19 cellular contexts compared by ENCODE assay signal in the genomic region with DNA sequence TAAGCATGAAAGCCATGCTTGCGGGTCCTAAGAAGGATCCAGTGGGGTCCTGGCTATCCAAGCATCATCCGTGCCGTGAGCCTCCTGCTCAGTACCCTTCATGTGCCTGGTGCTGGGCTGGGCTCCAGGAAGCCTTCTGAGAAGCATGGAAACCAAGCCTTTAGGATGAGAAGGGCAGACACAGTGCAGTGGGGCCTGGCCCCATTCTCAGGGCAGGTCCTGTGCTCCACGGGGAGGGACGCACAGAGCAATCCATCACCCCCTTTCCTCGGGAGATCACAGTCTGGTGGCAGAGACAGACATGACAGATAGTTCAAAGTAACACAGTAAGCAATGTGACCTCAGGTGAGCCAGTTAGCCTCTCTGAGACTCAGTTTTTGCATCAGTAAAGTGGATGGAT.
DNase-seq lines count a peak whose midpoint lies in the region; ATAC-seq and TF ChIP-seq lines count a peak whose summit lies in the region.
"Had no signal": no experiment of that assay in that cellular context is flagged by ENCODE, and none has a peak within 500 bp of the region (broad histone marks: within the 10 kb centered on the region; RNA-seq: fewer than 3 reads in every experiment).

No MANE protein-coding gene starts in this region.

- H3K79me2 ChIP-seq in GM23338 (replicated peaks; ENCODE audit: insufficient read depth) (no peaks in the 10 kb centered on the region), OCI-LY7 (ENCODE audit: insufficient read depth, low read depth, low read length) (no peaks in the 10 kb centered on the region), neural progenitor cell (ENCODE audit: low read depth) (no peaks in the 10 kb centered on the region)

- CTCF ChIA-PET in OCI-LY7 (lab: Charles Lee; ENCODE audit: unreplicated experiment), result no interaction called here

- H3K36me3 ChIP-seq in GM23338 (ENCODE audit: insufficient read depth), result no peaks in the 10 kb centered on the region
- H3K36me3 ChIP-seq in OCI-LY7 (ENCODE audit: insufficient read depth, low read length), result 0 out of 2 replicates have a peak, but pooled peaks cover 15% of the 10 kb centered on the region
- H3K36me3 ChIP-seq in neural progenitor cell, result no peaks in the 10 kb centered on the region

- ATAC-seq in GM23338, result no peak
- ATAC-seq: activated T-cell treated with anti-CD3 and anti-CD28 coated beads, Interleukin-2, amount 50 U/mL, for 4 hours; stimulated activated naive B cell treated with anti-CD40 and anti-IgM and Interleukin-4, amounts not matched to agents 10 μg/mL and 1 μg/mL and 100 μg/mL, for 72 hours had no signal

- no peaks in the 10 kb centered on the region for H3K27me3 ChIP-seq in GM23338 (ENCODE audit: insufficient read depth)
- H3K27me3 ChIP-seq in neural progenitor cell, result no peaks in the 10 kb centered on the region
- H3K27me3 ChIP-seq: upper lobe of left lung had no signal

- H3K9me3 Mint-ChIP-seq in GM23338 (no peaks in the 10 kb centered on the region), endothelial cell (ENCODE audit: unreplicated experiment) (no peaks in the 10 kb centered on the region), neural progenitor cell (no peaks in the 10 kb centered on the region)
- H3K9me3 Mint-ChIP-seq: activated CD4-positive, alpha-beta memory T cell treated with anti-CD3 and anti-CD28 coated beads, Interleukin-2, amount 10 ng/mL, durations not matched to agents 7 days and 5 days; activated T-cell treated with anti-CD3 and anti-CD28 coated beads, Interleukin-2, amount 50 U/mL, for 4 hours; stimulated activated naive B cell treated with anti-CD40 and anti-IgM and Interleukin-4, amounts not matched to agents 10 μg/mL and 1 μg/mL and 100 μg/mL, for 72 hours; T-helper 1 cell treated with Interleukin-12 subunit alpha and Interleukin-12 subunit beta and Interleukin-4 antibody, amounts not matched to agents 30 μg/mL and 1 μg/mL, for 36 hours had no signal

- intact Hi-C loops in OCI-LY7 (cut with micrococcal nuclease; ENCODE audit: unreplicated experiment) (no loop called here), posterior vena cava (cut with DNase I) (no loop called here)

- no TSS peak for BruUV-seq in OCI-LY7 (replicated peaks; lab: Mats Ljungman, UMichigan)

- H3K4me1 Mint-ChIP-seq in GM23338 (peaks cover 19% of the 10 kb centered on the region), endothelial cell (ENCODE audit: unreplicated experiment) (peaks cover 81% of the 10 kb centered on the region), neural progenitor cell (peaks cover 74% of the 10 kb centered on the region)
- H3K4me1 Mint-ChIP-seq: activated CD4-positive, alpha-beta memory T cell treated with anti-CD3 and anti-CD28 coated beads, Interleukin-2, amount 10 ng/mL, durations not matched to agents 7 days and 5 days had no signal

- H3K27ac Mint-ChIP-seq in GM23338, result peak overlapping the region; percentile 91
- H3K27ac Mint-ChIP-seq in endothelial cell (ENCODE audit: unreplicated experiment), result peak overlapping the region; percentile 72
- peak overlapping the region; percentile 95 for H3K27ac Mint-ChIP-seq in neural progenitor cell
- H3K27ac Mint-ChIP-seq: activated CD4-positive, alpha-beta memory T cell treated with anti-CD3 and anti-CD28 coated beads, Interleukin-2, amount 10 ng/mL, durations not matched to agents 7 days and 5 days; stimulated activated naive B cell treated with anti-CD40 and anti-IgM and Interleukin-4, amounts not matched to agents 10 μg/mL and 1 μg/mL and 100 μg/mL, for 72 hours; T-helper 1 cell treated with Interleukin-12 subunit alpha and Interleukin-12 subunit beta and Interleukin-4 antibody, amounts not matched to agents 30 μg/mL and 1 μg/mL, for 36 hours had no signal

- H3K27me3 Mint-ChIP-seq in GM23338 (ENCODE audit: insufficient read depth, low read depth, poor library complexity), result no peaks in the 10 kb centered on the region
- H3K27me3 Mint-ChIP-seq in endothelial cell (ENCODE audit: unreplicated experiment), result peaks cover 49% of the 10 kb centered on the region
- peaks cover 4% of the 10 kb centered on the region for H3K27me3 Mint-ChIP-seq in neural progenitor cell (ENCODE audit: insufficient read depth, low read depth)
- H3K27me3 Mint-ChIP-seq: activated CD4-positive, alpha-beta memory T cell treated with anti-CD3 and anti-CD28 coated beads, Interleukin-2, amount 10 ng/mL, durations not matched to agents 7 days and 5 days; stimulated activated naive B cell treated with anti-CD40 and anti-IgM and Interleukin-4, amounts not matched to agents 10 μg/mL and 1 μg/mL and 100 μg/mL, for 72 hours had no signal

- H3K4me3 Mint-ChIP-seq in GM23338 (no peak overlapping the region), endothelial cell (ENCODE audit: unreplicated experiment) (peak overlapping the region; percentile 67), neural progenitor cell (no peak overlapping the region)
- H3K4me3 Mint-ChIP-seq: activated CD4-positive, alpha-beta memory T cell treated with anti-CD3 and anti-CD28 coated beads, Interleukin-2, amount 10 ng/mL, durations not matched to agents 7 days and 5 days; activated T-cell treated with anti-CD3 and anti-CD28 coated beads, Interleukin-2, amount 50 U/mL, for 4 hours; stimulated activated naive B cell treated with anti-CD40 and anti-IgM and Interleukin-4, amounts not matched to agents 10 μg/mL and 1 μg/mL and 100 μg/mL, for 72 hours; T-helper 1 cell treated with Interleukin-12 subunit alpha and Interleukin-12 subunit beta and Interleukin-4 antibody, amounts not matched to agents 30 μg/mL and 1 μg/mL, for 36 hours had no signal

- no peak for DNase-seq in GM23338 (ENCODE audit: low spot score)
- no peak for DNase-seq in OCI-LY7 (ENCODE audit: low spot score)
- no peak for DNase-seq in endothelial cell (ENCODE audit: low spot score)
- DNase-seq in neural progenitor cell (ENCODE audit: low spot score), result no peak
- no peak for DNase-seq in posterior vena cava (ENCODE audit: low spot score)
- DNase-seq in NCI-H1436 (lab: John Stamatoyannopoulos, UW), result no peak
- no peak for DNase-seq in UCSD-AML1 (lab: John Stamatoyannopoulos, UW; ENCODE audit: unreplicated experiment)
- DNase-seq: activated CD4-positive, alpha-beta memory T cell treated with anti-CD3 and anti-CD28 coated beads, Interleukin-2, amount 10 ng/mL, durations not matched to agents 7 days and 5 days; activated T-cell treated with anti-CD3 and anti-CD28 coated beads, Interleukin-2, amount 50 U/mL, for 4 hours; AML-193; COR-L47; NCI-H1105; NCI-H524 treated with DMSO at 0.1 percent for 48 hours; SHP77; stimulated activated naive B cell treated with anti-CD40 and anti-IgM and Interleukin-4, amounts not matched to agents 10 μg/mL and 1 μg/mL and 100 μg/mL, for 72 hours; upper lobe of left lung had no signal

- TF ChIP-seq CTCF in GM23338 (conservative IDR thresholded peaks at IDR 0.05; ENCODE audit: low read depth in 2 of 2), result no peak
- no peak for TF ChIP-seq CTCF in OCI-LY7 (conservative IDR thresholded peaks at IDR 0.05; ENCODE audit: low read length)
- TF ChIP-seq CTCF in endothelial cell (IDR thresholded peaks at IDR 0.05; ENCODE audit: unreplicated experiment), result no peak
- TF ChIP-seq CTCF in neural progenitor cell (IDR thresholded peaks at IDR 0.05), result no peak

- H3K9me2 ChIP-seq in GM23338 (ENCODE audit: insufficient read depth) (no peaks in the 10 kb centered on the region), OCI-LY7 (ENCODE audit: insufficient read depth, low read length) (no peaks in the 10 kb centered on the region)

- H3K36me3 Mint-ChIP-seq in GM23338 (ENCODE audit: low read depth), result peaks cover 8% of the 10 kb centered on the region
- peaks cover 83% of the 10 kb centered on the region for H3K36me3 Mint-ChIP-seq in endothelial cell (ENCODE audit: low read depth, unreplicated experiment)
- H3K36me3 Mint-ChIP-seq in neural progenitor cell, result peaks cover 15% of the 10 kb centered on the region
- H3K36me3 Mint-ChIP-seq: brain had no signal

- H4K20me1 ChIP-seq in GM23338 (replicated peaks; ENCODE audit: insufficient read depth), result no peaks in the 10 kb centered on the region
- no peaks in the 10 kb centered on the region for H4K20me1 ChIP-seq in OCI-LY7 (ENCODE audit: insufficient read depth, low read length)
- no peaks in the 10 kb centered on the region for H4K20me1 ChIP-seq in neural progenitor cell (ENCODE audit: low read depth)

- POLR2A ChIA-PET in OCI-LY7 (lab: Charles Lee), result interaction anchor here (0.9 kb wide), 1 partner anchor 10 kb away, joined by 3 read pairs; no protein-coding TSS in a partner anchor

- H3K4me3 ChIP-seq in GM23338 (no peak overlapping the region), OCI-LY7 (ENCODE audit: low read depth, low read length, poor library complexity, severe bottlenecking) (no peak overlapping the region), neural progenitor cell (no peak overlapping the region)
- H3K4me3 ChIP-seq: upper lobe of left lung had no signal

- H2AFZ ChIP-seq in GM23338, result no peak overlapping the region
- no peak overlapping the region for H2AFZ ChIP-seq in OCI-LY7 (ENCODE audit: low read length)
- H2AFZ ChIP-seq in neural progenitor cell (replicated peaks), result no peak overlapping the region

- no peaks in the 10 kb centered on the region for H3K4me1 ChIP-seq in GM23338 (ENCODE audit: insufficient read depth)
- H3K4me1 ChIP-seq in OCI-LY7 (ENCODE audit: insufficient read depth, low read length, poor library complexity, severe bottlenecking), result peaks cover 6% of the 10 kb centered on the region
- peaks cover 18% of the 10 kb centered on the region for H3K4me1 ChIP-seq in neural progenitor cell

- no peak overlapping the region for H3K4me2 ChIP-seq in GM23338
- H3K4me2 ChIP-seq in OCI-LY7 (ENCODE audit: low read length), result peak overlapping the region; percentile 5; the same call in 1 of the 2 replicates
- peak overlapping the region; percentile 52 for H3K4me2 ChIP-seq in neural progenitor cell

- no peaks in the 10 kb centered on the region for H3K9me3 ChIP-seq in OCI-LY7 (ENCODE audit: low read length)
- H3K9me3 ChIP-seq in neural progenitor cell (ENCODE audit: low read depth), result no peaks in the 10 kb centered on the region
- H3K9me3 ChIP-seq: upper lobe of left lung had no signal

- peak overlapping the region; percentile 37 for H3K9ac ChIP-seq in neural progenitor cell

- H3K27ac ChIP-seq in GM23338 (ENCODE audit: low read depth), result no peak overlapping the region
- H3K27ac ChIP-seq in OCI-LY7 (ENCODE audit: low read depth, low read length, poor library complexity, severe bottlenecking), result no peak overlapping the region
- no peak overlapping the region for H3K27ac ChIP-seq in neural progenitor cell
- H3K27ac ChIP-seq: VCaP had no signal

- no peaks in the 10 kb centered on the region for H3F3A ChIP-seq in GM23338 (replicated peaks; ENCODE audit: low read depth)
- no peaks in the 10 kb centered on the region for H3F3A ChIP-seq in neural progenitor cell (ENCODE audit: low read depth)

TF ChIP-seq in GM23338, 12 proteins besides CTCF, POLR2A, EP300 and RAD21 (continues in another document):
- TF ChIP-seq NANOG (IDR thresholded peaks at IDR 0.05; ENCODE audit: borderline replicate concordance), result no peak
